In genomic region chr2:13818002-13818401, GRCh38 we compare ENCODE assay signal across 19 cellular contexts.
"Had no signal": no experiment of that assay in that cellular context is flagged by ENCODE, and none has a peak within 500 bp of the region (broad histone marks: within the 10 kb centered on the region; RNA-seq: fewer than 3 reads in every experiment).

No MANE protein-coding gene starts in this region.

- H3K4me1 Mint-ChIP-seq: natural killer cell had no signal

- H3K27ac Mint-ChIP-seq: activated CD4-positive, alpha-beta memory T cell treated with anti-CD3 and anti-CD28 coated beads for 36 hours; activated naive CD8-positive, alpha-beta T cell; activated T-helper 2 cell treated with anti-CD3 and anti-CD28 coated beads, Interferon-gamma antibody, Interleukin-2, Interleukin-4, amounts not matched to agents 10 μg/mL and 5 μg/mL and 100 μg/mL, durations not matched to agents 14 hours and 24 hours and 36 hours; natural killer cell; T-helper 2 cell treated with Interferon-gamma antibody and Interleukin-4, amounts not matched to agents 5 μg/mL and 100 μg/mL, for 36 hours had no signal

- H3K27me3 Mint-ChIP-seq: activated CD4-positive, alpha-beta memory T cell treated with anti-CD3 and anti-CD28 coated beads for 36 hours; activated naive CD8-positive, alpha-beta T cell had no signal

- DNase-seq: activated CD4-positive, alpha-beta memory T cell treated with anti-CD3 and anti-CD28 coated beads for 36 hours; activated CD4-positive, alpha-beta T cell treated with anti-CD3 and anti-CD28 coated beads for 48 hours; activated T-cell treated with anti-CD3 and anti-CD28 coated beads, Interleukin-2, amount 50 U/mL, for 4 hours; anterior cingulate cortex; body of pancreas; dorsolateral prefrontal cortex; effector memory CD4-positive, alpha-beta T cell; islet precursor cell; left ventricle myocardium inferior; mesendoderm; natural killer cell; posterior cingulate gyrus; right cardiac atrium; stimulated activated naive CD4-positive, alpha-beta T cell treated with Interleukin-2 at 50 U/mL for 16 hours; T-helper 1 cell; upper lobe of right lung had no signal

- H3K4me3 Mint-ChIP-seq: activated CD4-positive, alpha-beta memory T cell treated with anti-CD3 and anti-CD28 coated beads for 36 hours; activated naive CD8-positive, alpha-beta T cell; activated T-cell treated with anti-CD3 and anti-CD28 coated beads, Interleukin-2, amount 50 U/mL, for 4 hours; natural killer cell; T-helper 2 cell treated with Interferon-gamma antibody and Interleukin-4, amounts not matched to agents 5 μg/mL and 100 μg/mL, for 36 hours had no signal

- H3K36me3 Mint-ChIP-seq: activated CD4-positive, alpha-beta memory T cell treated with anti-CD3 and anti-CD28 coated beads for 36 hours; activated naive CD8-positive, alpha-beta T cell; natural killer cell had no signal

- H3K9me3 Mint-ChIP-seq: activated CD4-positive, alpha-beta memory T cell treated with anti-CD3 and anti-CD28 coated beads for 36 hours; activated T-helper 2 cell treated with anti-CD3 and anti-CD28 coated beads, Interferon-gamma antibody, Interleukin-2, Interleukin-4, amounts not matched to agents 10 μg/mL and 5 μg/mL and 100 μg/mL, durations not matched to agents 14 hours and 24 hours and 36 hours; T-helper 2 cell treated with Interferon-gamma antibody and Interleukin-4, amounts not matched to agents 5 μg/mL and 100 μg/mL, for 36 hours had no signal
